11 cellular contexts compared by ENCODE assay signal in genomic region chr9:71781391-71781790, GRCh38. TPM values are rescaled to one million over a fixed set of nuclear protein-coding genes. Genes with fewer than 3 reads are reported as not detected.
DNase-seq lines count a peak whose midpoint lies in the region; ATAC-seq and TF ChIP-seq lines count a peak whose summit lies in the region.
"Had no signal": no experiment of that assay in that cellular context is flagged by ENCODE, and none has a peak within 500 bp of the region (broad histone marks: within the 10 kb centered on the region; RNA-seq: fewer than 3 reads in every experiment).

No MANE protein-coding gene starts in this region.

- peaks cover 6% of the 10 kb centered on the region for H3K9me3 Mint-ChIP-seq in activated naive CD8-positive, alpha-beta T cell treated with anti-CD3 and anti-CD28 coated beads, Interleukin-2, amount 50 U/mL, for 24 hours
- H3K9me3 Mint-ChIP-seq in osteocyte (ENCODE audit: unreplicated experiment) = no peaks in the 10 kb centered on the region

- H3K4me1 ChIP-seq in uterus = no peaks in the 10 kb centered on the region

- H3K36me3 ChIP-seq in uterus = no peaks in the 10 kb centered on the region

- no peaks in the 10 kb centered on the region for H3K27me3 ChIP-seq in uterus

- H3K27me3 Mint-ChIP-seq in activated naive CD8-positive, alpha-beta T cell treated with anti-CD3 and anti-CD28 coated beads, Interleukin-2, amount 50 U/mL, for 24 hours = no peaks in the 10 kb centered on the region
- H3K27me3 Mint-ChIP-seq in osteocyte (ENCODE audit: unreplicated experiment) = no peaks in the 10 kb centered on the region

- no peaks in the 10 kb centered on the region for H3K9me3 ChIP-seq in uterus

- H3K4me3 Mint-ChIP-seq in activated naive CD8-positive, alpha-beta T cell treated with anti-CD3 and anti-CD28 coated beads, Interleukin-2, amount 50 U/mL, for 24 hours = peak overlapping the region; percentile 30
- no peak overlapping the region for H3K4me3 Mint-ChIP-seq in osteocyte (ENCODE audit: unreplicated experiment)

- no peak overlapping the region for H3K4me3 ChIP-seq in uterus

- TF ChIP-seq POLR2A in uterus (IDR thresholded peaks at IDR 0.05) = no peak

- no peak for DNase-seq in activated naive CD8-positive, alpha-beta T cell treated with anti-CD3 and anti-CD28 coated beads, Interleukin-2, amount 50 U/mL, for 24 hours
- no peak for DNase-seq in NCI-H82 treated with DMSO at 0.1 percent for 48 hours (lab: John Stamatoyannopoulos, UW; ENCODE audit: unreplicated experiment)
- no peak for DNase-seq in osteocyte (ENCODE audit: extremely low spot score, unreplicated experiment)
- DNase-seq in uterus = no peak
- DNase-seq in COR-L47 (lab: John Stamatoyannopoulos, UW) = no peak
- DNase-seq: activated CD8-positive, alpha-beta memory T cell treated with anti-CD3 and anti-CD28 coated beads, Interleukin-2, amount 50 U/mL, for 48 hours; H7; stimulated activated CD4-positive, alpha-beta T cell treated with anti-CD3 and anti-CD28 coated beads, Interleukin-4, amount 100 ng/mL, for 4 hours had no signal

- peak overlapping the region; percentile 98 for H3K27ac Mint-ChIP-seq in activated naive CD8-positive, alpha-beta T cell treated with anti-CD3 and anti-CD28 coated beads, Interleukin-2, amount 50 U/mL, for 24 hours
- no peak overlapping the region for H3K27ac Mint-ChIP-seq in osteocyte (ENCODE audit: unreplicated experiment)

- ATAC-seq in GM18519 (IDR thresholded peaks at IDR 0.05; ENCODE audit: low FRiP score, unreplicated experiment) (peak; percentile 59), GM21390 (IDR thresholded peaks at IDR 0.05; ENCODE audit: unreplicated experiment) (peak; percentile 82), HG03108 (IDR thresholded peaks at IDR 0.05; ENCODE audit: unreplicated experiment) (peak; percentile 75)
- ATAC-seq in activated naive CD8-positive, alpha-beta T cell treated with anti-CD3 and anti-CD28 coated beads, Interleukin-2, amount 50 U/mL, for 24 hours = peak; percentile 48

- intact Hi-C loops in uterus (cut with DNase I; ENCODE audit: low total_unique reads) = no loop called here

- peaks cover 60% of the 10 kb centered on the region for H3K4me1 Mint-ChIP-seq in activated naive CD8-positive, alpha-beta T cell treated with anti-CD3 and anti-CD28 coated beads, Interleukin-2, amount 50 U/mL, for 24 hours
- peaks cover 10% of the 10 kb centered on the region for H3K4me1 Mint-ChIP-seq in osteocyte (ENCODE audit: unreplicated experiment)

- TF ChIP-seq CTCF in osteocyte (IDR thresholded peaks at IDR 0.05) (no peak), uterus (IDR thresholded peaks at IDR 0.05) (no peak)

- H3K27ac ChIP-seq in uterus = no peak overlapping the region

- H3K36me3 Mint-ChIP-seq in activated naive CD8-positive, alpha-beta T cell treated with anti-CD3 and anti-CD28 coated beads, Interleukin-2, amount 50 U/mL, for 24 hours (ENCODE audit: low read depth) = peaks cover 7% of the 10 kb centered on the region
- H3K36me3 Mint-ChIP-seq in osteocyte (ENCODE audit: unreplicated experiment) = no peaks in the 10 kb centered on the region

RNA-seq across cellular contexts. Expression of gene CEMIP2, which starts 13.1 kb away (rescaled TPM):
- total RNA-seq in osteocyte (20.9 and 23.0 TPM in 2 replicates), uterus (10 to 100 TPM in 3 of 4 donors, 1 to 10 TPM in 1; 7.4 to 50.7 (median 30.5) TPM)
